In the genomic region with DNA sequence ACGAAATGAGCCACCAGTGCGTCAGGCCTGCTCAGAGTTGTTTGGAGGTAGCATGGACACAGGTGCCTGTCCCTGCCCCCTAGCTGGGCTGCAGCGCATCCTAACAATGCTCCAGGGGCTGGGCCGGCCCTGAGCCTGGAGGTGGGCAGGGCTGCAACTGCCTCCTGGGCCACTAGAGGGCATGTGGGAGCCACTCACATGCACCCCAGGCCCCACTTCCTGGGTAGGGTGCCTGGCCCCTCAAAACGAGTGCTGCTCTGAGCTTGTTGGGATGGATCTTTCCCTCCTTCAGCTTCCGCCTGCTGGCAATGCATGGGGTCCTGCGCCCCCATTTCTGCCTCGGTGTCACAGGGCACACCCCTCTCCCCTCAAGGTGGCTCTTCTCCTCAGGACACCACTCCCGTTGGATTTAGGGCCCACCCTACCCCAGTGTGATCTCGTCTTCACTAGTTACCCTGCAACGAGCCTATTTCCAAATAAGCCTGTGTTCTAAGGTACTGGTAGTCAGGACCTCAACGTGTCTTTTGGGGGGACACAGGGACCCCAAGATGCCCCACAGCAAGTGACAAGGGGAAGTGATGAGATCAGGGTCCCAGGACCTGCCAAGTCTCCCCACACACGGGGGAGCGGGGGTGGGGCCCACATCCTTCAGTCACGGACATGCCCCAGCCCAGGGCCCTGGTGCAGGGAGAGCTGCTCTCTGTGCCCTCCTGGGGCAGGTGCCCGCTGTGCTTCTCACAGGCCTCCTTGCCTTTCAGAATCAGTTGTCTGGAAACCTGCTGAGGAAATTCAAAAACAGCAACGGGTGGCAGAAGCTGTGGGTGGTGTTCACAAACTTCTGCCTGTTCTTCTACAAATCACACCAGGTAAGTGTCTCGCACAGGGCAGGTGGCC, we compare ENCODE assay signal across 8 cellular contexts.
DNase-seq lines count a peak whose midpoint lies in the region; ATAC-seq lines count a peak whose summit lies in the region.

No MANE protein-coding gene starts in this region.

- H3K4me3 Mint-ChIP-seq in activated naive CD8-positive, alpha-beta T cell treated with anti-CD3 and anti-CD28 coated beads for 36 hours: no peak overlapping the region

- no peaks in the 10 kb centered on the region for H3K36me3 Mint-ChIP-seq in activated naive CD8-positive, alpha-beta T cell treated with anti-CD3 and anti-CD28 coated beads for 36 hours

- peak overlapping the region; percentile 90 for H3K27ac Mint-ChIP-seq in activated naive CD8-positive, alpha-beta T cell treated with anti-CD3 and anti-CD28 coated beads for 36 hours

- intact Hi-C loops in left cardiac atrium (cut with DNase I): loop anchor here (1.0 to 10.0 kb wide), 4 partner anchors 139 to 228 kb away; no protein-coding TSS in a partner anchor

- ATAC-seq in GM21515 (IDR thresholded peaks at IDR 0.05; ENCODE audit: unreplicated experiment): peak; percentile 91
- peak; percentile 84 to 87 for ATAC-seq in left cardiac atrium

- peak overlapping the region in 16 of 21 experiments; percentile 12 to 70 (median 48) for H3K27ac ChIP-seq in skin epidermis

- H3K27me3 Mint-ChIP-seq in activated naive CD8-positive, alpha-beta T cell treated with anti-CD3 and anti-CD28 coated beads for 36 hours: no peaks in the 10 kb centered on the region

- DNase-seq in ELF-1 (ENCODE audit: low read depth, low spot score) (peak; percentile 88), HuH-7 (ENCODE audit: low spot score) (peak; percentile 64), SW 1271 (lab: John Stamatoyannopoulos, UW) (peak; percentile 60 to 66), left cardiac atrium (peak; percentile 72), cortex of kidney (lab: John Stamatoyannopoulos, UW) (no peak)
- DNase-seq in activated naive CD8-positive, alpha-beta T cell treated with anti-CD3 and anti-CD28 coated beads for 36 hours: peak; percentile 77

- peaks cover 18% of the 10 kb centered on the region for H3K4me1 Mint-ChIP-seq in activated naive CD8-positive, alpha-beta T cell treated with anti-CD3 and anti-CD28 coated beads for 36 hours

- H3K9me3 Mint-ChIP-seq in activated naive CD8-positive, alpha-beta T cell treated with anti-CD3 and anti-CD28 coated beads for 36 hours: no peaks in the 10 kb centered on the region

- no peak overlapping the region for H3K4me3 ChIP-seq in skin epidermis
